17 cellular contexts compared by ENCODE assay signal in the genomic region with DNA sequence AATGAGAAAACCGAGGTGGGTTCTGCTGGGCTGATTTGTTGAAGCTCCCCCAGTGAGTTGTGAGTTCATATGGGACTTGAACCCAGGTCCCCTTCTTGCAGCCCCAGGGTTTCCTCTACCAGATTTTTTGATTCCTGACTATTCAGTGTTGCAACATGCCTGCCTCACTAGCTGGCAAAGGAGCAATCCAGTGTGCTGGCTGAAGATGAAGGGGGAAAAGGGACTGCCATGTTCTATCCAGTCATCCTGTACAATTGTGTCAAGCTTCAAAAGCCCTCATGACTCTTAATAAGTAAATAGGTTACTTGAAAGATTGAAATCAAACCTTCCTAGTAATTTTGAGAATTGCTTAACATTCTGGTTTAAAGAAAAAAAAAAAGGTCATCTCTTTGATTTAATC.
DNase-seq lines count a peak whose midpoint lies in the region; ATAC-seq and TF ChIP-seq lines count a peak whose summit lies in the region.
"Had no signal": no experiment of that assay in that cellular context is flagged by ENCODE, and none has a peak within 500 bp of the region (broad histone marks: within the 10 kb centered on the region; RNA-seq: fewer than 3 reads in every experiment).

No MANE protein-coding gene starts in this region.

- intact Hi-C loops in left lung (cut with DNase I) (no loop called here), heart right ventricle (cut with DNase I) (no loop called here)

- no peaks in the 10 kb centered on the region for H3K27me3 Mint-ChIP-seq in naive thymus-derived CD8-positive, alpha-beta T cell
- no peaks in the 10 kb centered on the region for H3K27me3 Mint-ChIP-seq in stimulated activated naive CD8-positive, alpha-beta T cell treated with anti-CD3 and anti-CD28 coated beads, Interleukin-15, amount 100 ng/mL, for 72 hours

- H3K27me3 ChIP-seq in left lung (no peaks in the 10 kb centered on the region), heart right ventricle (peaks cover 0 to 6% (median 0%) of the 10 kb centered on the region in 7 donors)
- H3K27me3 ChIP-seq: SJSA1 had no signal

- peak; percentile 31 for ATAC-seq in left lung
- no peak for ATAC-seq in naive thymus-derived CD8-positive, alpha-beta T cell
- no peak for ATAC-seq in heart right ventricle
- ATAC-seq in stimulated activated naive CD8-positive, alpha-beta T cell treated with anti-CD3 and anti-CD28 coated beads, Interleukin-15, amount 100 ng/mL, for 72 hours, result no peak
- ATAC-seq: CD8-positive, alpha-beta T cell; Right ventricle myocardium inferior had no signal

- H3K4me3 Mint-ChIP-seq in naive thymus-derived CD8-positive, alpha-beta T cell, result no peak overlapping the region
- H3K4me3 Mint-ChIP-seq in stimulated activated naive CD8-positive, alpha-beta T cell treated with anti-CD3 and anti-CD28 coated beads, Interleukin-15, amount 100 ng/mL, for 72 hours, result no peak overlapping the region
- H3K4me3 Mint-ChIP-seq: CD8-positive, alpha-beta T cell had no signal

- H3K4me1 ChIP-seq in left lung, result no peaks in the 10 kb centered on the region
- H3K4me1 ChIP-seq in heart right ventricle, result no peaks in the 10 kb centered on the region
- H3K4me1 ChIP-seq: SJSA1 had no signal

- no peak overlapping the region for H3K27ac ChIP-seq in left lung
- H3K27ac ChIP-seq in heart right ventricle, result no peak overlapping the region
- H3K27ac ChIP-seq: SJSA1 had no signal

- H3K4me3 ChIP-seq in left lung (no peak overlapping the region), heart right ventricle (no peak overlapping the region)
- H3K4me3 ChIP-seq: SJSA1 had no signal

- WGBS in heart right ventricle, 2 donors, result 79 to 80% methylated on average over 1 of the region's 1 CpG

- H3K9me3 ChIP-seq in left lung (no peaks in the 10 kb centered on the region), heart right ventricle (no peaks in the 10 kb centered on the region)
- H3K9me3 ChIP-seq: SJSA1 had no signal

- TF ChIP-seq CTCF in left lung (IDR thresholded peaks at IDR 0.05) (no peak), heart right ventricle (IDR thresholded peaks at IDR 0.05) (no peak)

- no peaks in the 10 kb centered on the region for H3K36me3 ChIP-seq in left lung
- no peaks in the 10 kb centered on the region for H3K36me3 ChIP-seq in heart right ventricle
- H3K36me3 ChIP-seq: SJSA1 had no signal

- no peak overlapping the region for H3K27ac Mint-ChIP-seq in naive thymus-derived CD8-positive, alpha-beta T cell
- no peak overlapping the region for H3K27ac Mint-ChIP-seq in stimulated activated naive CD8-positive, alpha-beta T cell treated with anti-CD3 and anti-CD28 coated beads, Interleukin-15, amount 100 ng/mL, for 72 hours
- H3K27ac Mint-ChIP-seq: CD8-positive, alpha-beta T cell had no signal

- POLR2A ChIA-PET in naive thymus-derived CD8-positive, alpha-beta T cell (lab: Charles Lee), result no interaction called here

- no peaks in the 10 kb centered on the region for H3K9me3 Mint-ChIP-seq in naive thymus-derived CD8-positive, alpha-beta T cell
- no peaks in the 10 kb centered on the region for H3K9me3 Mint-ChIP-seq in stimulated activated naive CD8-positive, alpha-beta T cell treated with anti-CD3 and anti-CD28 coated beads, Interleukin-15, amount 100 ng/mL, for 72 hours
- H3K9me3 Mint-ChIP-seq: CD8-positive, alpha-beta T cell had no signal

- H3K4me1 Mint-ChIP-seq in naive thymus-derived CD8-positive, alpha-beta T cell, result peaks cover 0 to 2% (median under 1%) of the 10 kb centered on the region in 4 donors
- no peaks in the 10 kb centered on the region for H3K4me1 Mint-ChIP-seq in stimulated activated naive CD8-positive, alpha-beta T cell treated with anti-CD3 and anti-CD28 coated beads, Interleukin-15, amount 100 ng/mL, for 72 hours

- DNase-seq in NCI-H2171 treated with DMSO at 0.1 percent for 48 hours (lab: John Stamatoyannopoulos, UW), result peak; percentile 38
- no peak for DNase-seq in NCI-H2171 (lab: John Stamatoyannopoulos, UW)
- peak; percentile 42 for DNase-seq in NCI-H69 (lab: John Stamatoyannopoulos, UW)
- DNase-seq in fibroblast of gingiva (ENCODE audit: low read depth), result peak; percentile 6
- DNase-seq in left lung, result no peak
- DNase-seq in naive thymus-derived CD8-positive, alpha-beta T cell, result no peak
- no peak for DNase-seq in heart right ventricle
- DNase-seq in stimulated activated naive CD8-positive, alpha-beta T cell treated with anti-CD3 and anti-CD28 coated beads, Interleukin-15, amount 100 ng/mL, for 72 hours, result no peak
- DNase-seq: AML-193; C1 segment of cervical spinal cord; CD8-positive, alpha-beta T cell; DMS79; IMR-90; MV-4-11; NCI-H2227 treated with DMSO at 0.1 percent for 48 hours had no signal

- H3K36me3 Mint-ChIP-seq in naive thymus-derived CD8-positive, alpha-beta T cell, result peaks cover 0 to 4% (median 0%) of the 10 kb centered on the region in 3 donors
- H3K36me3 Mint-ChIP-seq: CD8-positive, alpha-beta T cell had no signal

Comparison
In these comparisons a context has a peak if more than half of its experiments do, and no peak if none do; other contexts are left out.
1. DNase-seq: peak in NCI-H2171 treated with DMSO at 0.1 percent for 48 hours (single experiment), NCI-H69 (single experiment) and fibroblast of gingiva (single experiment); none in NCI-H2171 (single experiment), left lung (0 of 2), naive thymus-derived CD8-positive, alpha-beta T cell (0 of 10), heart right ventricle (0 of 2) and stimulated activated naive CD8-positive, alpha-beta T cell treated with anti-CD3 and anti-CD28 coated beads, Interleukin-15, amount 100 ng/mL, for 72 hours (0 of 2).